Comparison of ENCODE assay signal across 10 cellular contexts in genomic region chr9:113568481-113569321, GRCh38.
A peak's percentile ranks its signal among the peaks of the same experiment; 100 is the strongest.
DNase-seq lines count a peak whose midpoint lies in the region; ATAC-seq and TF ChIP-seq lines count a peak whose summit lies in the region.
"Had no signal": no experiment of that assay in that cellular context is flagged by ENCODE, and none has a peak within 500 bp of the region (broad histone marks: within the 10 kb centered on the region; RNA-seq: fewer than 3 reads in every experiment).

No MANE protein-coding gene starts in this region.

- H3K4me2 ChIP-seq in smooth muscle cell = peak overlapping the region; percentile 19

- 51 to 57% methylated on average over 12 of the region's 12 CpGs for WGBS in heart right ventricle, 2 donors
- 78% methylated on average over 12 of the region's 12 CpGs for WGBS in smooth muscle cell (ENCODE audit: low lambda C conversion rate)

- H3K9me3 ChIP-seq in RWPE2 (ENCODE audit: severe bottlenecking) (no peaks in the 10 kb centered on the region), heart right ventricle (no peaks in the 10 kb centered on the region), smooth muscle cell (replicated peaks; ENCODE audit: low read depth) (no peaks in the 10 kb centered on the region)
- H3K9me3 ChIP-seq: body of pancreas had no signal

- peaks cover 42% of the 10 kb centered on the region for H3K79me2 ChIP-seq in smooth muscle cell (ENCODE audit: low read depth)

- ATAC-seq in RWPE2 (ENCODE audit: low read depth) (no peak), heart right ventricle (peak in 7 of 8 donors; percentile 5 to 31 (median 12)), HG03565 (IDR thresholded peaks at IDR 0.05; ENCODE audit: unreplicated experiment) (no peak)
- ATAC-seq: body of pancreas had no signal

- H3K4me3 ChIP-seq in RWPE2 (ENCODE audit: severe bottlenecking) (no peak overlapping the region), heart right ventricle (no peak overlapping the region), smooth muscle cell (no peak overlapping the region)
- H3K4me3 ChIP-seq: body of pancreas had no signal

- no peak for TF ChIP-seq CTCF in RWPE2 (IDR thresholded peaks at IDR 0.05; ENCODE audit: poor library complexity, severe bottlenecking)
- TF ChIP-seq CTCF in heart right ventricle (IDR thresholded peaks at IDR 0.05) = no peak
- no peak for TF ChIP-seq CTCF in smooth muscle cell (IDR thresholded peaks at IDR 0.05; ENCODE audit: borderline replicate concordance, insufficient read depth, poor library complexity, severe bottlenecking)

- intact Hi-C loops in heart right ventricle (cut with DNase I) = loop anchor here in 2 of 10 donors (5.0 to 10.0 kb wide), 2 partner anchors 54 to 106 kb away; partner anchors contain the start of gene RGS3 (in 1 of the 2)

- H3K4me1 ChIP-seq in RWPE2 (ENCODE audit: insufficient read depth, poor library complexity, severe bottlenecking) = peaks cover 27% of the 10 kb centered on the region
- peaks cover 33 to 98% (median 75%) of the 10 kb centered on the region in 9 donors for H3K4me1 ChIP-seq in heart right ventricle
- peaks cover 19% of the 10 kb centered on the region for H3K4me1 ChIP-seq in smooth muscle cell (ENCODE audit: low read depth)

- no peak overlapping the region for H3K27ac ChIP-seq in RWPE2 (ENCODE audit: poor library complexity, severe bottlenecking)
- peak overlapping the region in 9 of 10 donors; percentile 9 to 99 (median 72) for H3K27ac ChIP-seq in heart right ventricle
- H3K27ac ChIP-seq in smooth muscle cell (ENCODE audit: low read depth) = no peak overlapping the region

- H4K20me1 ChIP-seq in smooth muscle cell (ENCODE audit: low read depth) = peaks cover 7% of the 10 kb centered on the region

- H3K36me3 ChIP-seq in RWPE2 (ENCODE audit: low read depth) = no peaks in the 10 kb centered on the region
- peaks cover 0 to 6% (median 0%) of the 10 kb centered on the region in 9 donors for H3K36me3 ChIP-seq in heart right ventricle
- H3K36me3 ChIP-seq in smooth muscle cell (ENCODE audit: low read depth) = no peaks in the 10 kb centered on the region

- no peaks in the 10 kb centered on the region for H3K27me3 ChIP-seq in RWPE2 (ENCODE audit: insufficient read depth, poor library complexity, severe bottlenecking)
- H3K27me3 ChIP-seq in heart right ventricle = no peaks in the 10 kb centered on the region
- H3K27me3 ChIP-seq in smooth muscle cell (ENCODE audit: low read depth) = no peaks in the 10 kb centered on the region
- H3K27me3 ChIP-seq: body of pancreas had no signal

- peak; percentile 87 for DNase-seq in NCI-H1092 treated with DMSO at 0.1 percent for 48 hours (lab: John Stamatoyannopoulos, UW)
- peak; percentile 45 for DNase-seq in RWPE2 (ENCODE audit: low spot score)
- no peak for DNase-seq in heart right ventricle
- DNase-seq in smooth muscle cell (lab: John Stamatoyannopoulos, UW; ENCODE audit: unreplicated experiment) = no peak
- no peak for DNase-seq in retina
- DNase-seq in SKM-1 (lab: John Stamatoyannopoulos, UW; ENCODE audit: unreplicated experiment) = no peak
- DNase-seq: activated CD4-positive, alpha-beta memory T cell treated with anti-CD3 and anti-CD28 coated beads for 36 hours; KG1 had no signal

- H2AFZ ChIP-seq in smooth muscle cell (ENCODE audit: low read depth) = no peak overlapping the region

- H3F3A ChIP-seq in smooth muscle cell (ENCODE audit: low read depth) = no peaks in the 10 kb centered on the region

- no peak overlapping the region for H3K9ac ChIP-seq in smooth muscle cell (ENCODE audit: low read depth)

Comparison
In these comparisons a context has a peak if more than half of its experiments do, and no peak if none do; other contexts are left out.
1. DNase-seq: peak in NCI-H1092 treated with DMSO at 0.1 percent for 48 hours (single experiment) and RWPE2 (single experiment); none in heart right ventricle (0 of 2), smooth muscle cell (single experiment), retina (single experiment) and SKM-1 (single experiment).
2. ATAC-seq: peak in heart right ventricle (7 of 8); none in RWPE2 (single experiment) and HG03565 (single experiment).
3. H3K27ac ChIP-seq: peak in heart right ventricle (9 of 10); none in RWPE2 (single experiment) and smooth muscle cell (single experiment).